ENCODE assay signal across 1 cellular context in the genomic region with DNA sequence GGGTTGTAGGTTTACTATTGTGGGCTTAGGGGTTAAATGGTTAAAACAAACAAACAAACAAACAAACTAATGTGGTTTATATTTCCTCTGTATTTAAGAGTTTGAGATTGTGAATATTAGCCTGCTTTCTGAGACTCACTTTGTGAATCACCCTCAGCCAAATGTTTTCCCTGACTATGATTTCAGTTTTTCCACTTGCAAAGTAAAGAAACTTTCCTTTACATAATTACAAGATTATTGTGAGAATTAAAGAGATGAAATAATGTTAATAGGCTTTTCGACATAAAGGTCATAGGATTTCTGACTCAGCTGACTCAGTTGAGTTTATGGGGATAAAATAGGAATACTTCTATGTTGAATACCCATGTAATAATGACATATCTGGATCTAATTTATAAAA.
TF ChIP-seq lines count a peak whose summit lies in the region.

No MANE protein-coding gene starts in this region.

TF ChIP-seq in IMR-90, 13 proteins besides CTCF, POLR2A, EP300 and RAD21 (continued from another document):
- TF ChIP-seq, protein P1, sequence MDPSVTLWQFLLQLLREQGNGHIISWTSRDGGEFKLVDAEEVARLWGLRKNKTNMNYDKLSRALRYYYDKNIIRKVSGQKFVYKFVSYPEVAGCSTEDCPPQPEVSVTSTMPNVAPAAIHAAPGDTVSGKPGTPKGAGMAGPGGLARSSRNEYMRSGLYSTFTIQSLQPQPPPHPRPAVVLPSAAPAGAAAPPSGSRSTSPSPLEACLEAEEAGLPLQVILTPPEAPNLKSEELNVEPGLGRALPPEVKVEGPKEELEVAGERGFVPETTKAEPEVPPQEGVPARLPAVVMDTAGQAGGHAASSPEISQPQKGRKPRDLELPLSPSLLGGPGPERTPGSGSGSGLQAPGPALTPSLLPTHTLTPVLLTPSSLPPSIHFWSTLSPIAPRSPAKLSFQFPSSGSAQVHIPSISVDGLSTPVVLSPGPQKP (IDR thresholded peaks at IDR 0.05; ENCODE audit: borderline replicate concordance, low read depth, low read length): no peak
- TF ChIP-seq RFX5 (IDR thresholded peaks at IDR 0.05; ENCODE audit: low read depth, low read length) (no peak), SMC3 (IDR thresholded peaks at IDR 0.05; ENCODE audit: low read depth, low read length) (no peak), CHD1 (IDR thresholded peaks at IDR 0.05; ENCODE audit: low read depth, low read length) (no peak), MXI1 (IDR thresholded peaks at IDR 0.05; ENCODE audit: borderline replicate concordance, low read depth, low read length) (no peak)
